Comparison of ENCODE assay signal across 21 cellular contexts in the genomic region with DNA sequence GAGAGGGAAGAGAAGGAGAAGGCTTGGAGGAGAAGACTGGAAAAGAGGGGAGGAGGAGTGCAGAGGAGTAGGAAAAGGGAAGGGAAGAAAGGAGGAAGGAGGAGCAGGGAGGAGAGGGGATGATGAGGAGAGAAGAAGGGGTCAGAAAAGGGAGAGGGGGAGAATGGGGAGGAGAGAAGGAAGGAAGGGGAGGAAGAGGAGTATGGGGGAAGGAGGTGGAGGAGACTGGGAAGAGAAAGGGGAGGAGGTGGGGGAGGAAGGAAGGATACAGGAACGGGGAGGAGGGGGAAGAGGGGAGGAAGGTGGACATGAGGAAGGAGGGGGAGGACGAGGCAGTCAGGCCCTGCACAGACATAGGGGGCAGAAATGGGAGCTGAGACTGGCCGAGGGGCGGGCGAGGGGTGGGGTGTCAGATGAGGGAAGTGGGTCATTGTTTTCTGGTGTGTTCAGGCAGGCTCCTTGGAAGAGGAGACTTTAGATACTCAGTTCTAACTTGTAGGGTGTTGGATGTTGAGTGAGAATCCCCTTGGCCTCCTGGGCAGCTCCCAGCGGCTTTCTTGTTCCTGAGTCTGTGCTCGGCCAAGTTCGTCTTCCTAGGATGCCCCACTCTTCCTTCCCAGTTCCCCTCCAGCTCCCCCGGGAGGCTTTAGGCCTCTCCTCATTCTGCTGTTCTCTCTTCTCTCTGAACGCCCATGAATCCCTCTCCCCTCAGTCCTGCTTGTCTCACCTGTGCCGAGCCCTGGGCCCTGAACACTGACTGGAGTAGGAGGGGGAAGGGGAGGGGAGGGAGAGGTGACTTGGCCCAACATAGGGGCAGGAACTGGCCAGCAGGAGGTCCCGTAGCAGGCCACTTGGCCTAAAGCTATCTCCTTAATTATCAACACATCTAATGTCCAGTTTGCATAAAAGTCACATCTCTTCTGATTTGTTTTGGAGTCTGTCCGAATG. TPM values are rescaled to one million over a fixed set of nuclear protein-coding genes. Genes with fewer than 3 reads are reported as not detected.
DNase-seq lines count a peak whose midpoint lies in the region; ATAC-seq and TF ChIP-seq lines count a peak whose summit lies in the region.
"Had no signal": no experiment of that assay in that cellular context is flagged by ENCODE, and none has a peak within 500 bp of the region (broad histone marks: within the 10 kb centered on the region; RNA-seq: fewer than 3 reads in every experiment).

No MANE protein-coding gene starts in this region.

- no peaks in the 10 kb centered on the region for H3K36me3 ChIP-seq in GM23338 (ENCODE audit: insufficient read depth)
- no peaks in the 10 kb centered on the region for H3K36me3 ChIP-seq in endodermal cell (ENCODE audit: control insufficient read depth, insufficient read depth, low read length)
- no peaks in the 10 kb centered on the region for H3K36me3 ChIP-seq in mesenchymal stem cell (ENCODE audit: control insufficient read depth in 1 of 2, insufficient read depth in 2 of 2, low read depth in 1 of 2, low read length in 2 of 2)
- H3K36me3 ChIP-seq in transverse colon, result no peaks in the 10 kb centered on the region

- TF ChIP-seq POLR2A in transverse colon (IDR thresholded peaks at IDR 0.05), result no peak

- TF ChIP-seq CTCF in GM23338 (conservative IDR thresholded peaks at IDR 0.05; ENCODE audit: low read depth in 2 of 2), result no peak
- TF ChIP-seq CTCF in H9 (conservative IDR thresholded peaks at IDR 0.05), result no peak
- TF ChIP-seq CTCF in endodermal cell (conservative IDR thresholded peaks at IDR 0.05), result peak; percentile 34
- TF ChIP-seq CTCF in transverse colon (IDR thresholded peaks at IDR 0.05), result no peak

- H3K27me3 Mint-ChIP-seq in GM23338 (ENCODE audit: insufficient read depth, low read depth, poor library complexity) (peaks cover 19% of the 10 kb centered on the region), H9 (ENCODE audit: low read depth) (peaks cover 13% of the 10 kb centered on the region), endodermal cell (ENCODE audit: insufficient read depth) (peaks cover 43% of the 10 kb centered on the region)

- H3K4me2 ChIP-seq in GM23338 (no peak overlapping the region), H9 (ENCODE audit: insufficient read depth, insufficient read length, low read length) (no peak overlapping the region), mesenchymal stem cell (ENCODE audit: low read length, poor library complexity, severe bottlenecking) (no peak overlapping the region)
- H3K4me2 ChIP-seq: KMS-11 had no signal

- H3K9ac ChIP-seq in H9 (ENCODE audit: extremely low read depth, insufficient read length, low read length) (no peak overlapping the region), endodermal cell (ENCODE audit: extremely low read depth, low read length, poor library complexity, severe bottlenecking) (no peak overlapping the region), mesenchymal stem cell (ENCODE audit: low read length) (no peak overlapping the region)
- H3K9ac ChIP-seq: KMS-11 had no signal

- peak; percentile 18 for ATAC-seq in GM23338
- ATAC-seq in GM21423 (IDR thresholded peaks at IDR 0.05; ENCODE audit: unreplicated experiment), result no peak
- ATAC-seq: PC-3 had no signal

- no peak overlapping the region for H3K14ac ChIP-seq in H9 (ENCODE audit: insufficient read depth, low read length)
- no peak overlapping the region for H3K14ac ChIP-seq in mesenchymal stem cell (ENCODE audit: low read length in 2 of 2)

- H3K4me3 ChIP-seq in GM23338 (no peak overlapping the region), endodermal cell (ENCODE audit: low read length) (no peak overlapping the region), mesenchymal stem cell (ENCODE audit: insufficient read depth in 1 of 2, low read depth in 1 of 2, low read length in 2 of 2) (no peak overlapping the region), transverse colon (no peak overlapping the region)

- H3K23ac ChIP-seq in H9 (ENCODE audit: insufficient read length, low read depth, low read length) (no peak overlapping the region), mesenchymal stem cell (ENCODE audit: low read length in 2 of 2) (no peak overlapping the region)

- H3K9me2 ChIP-seq in GM23338 (ENCODE audit: insufficient read depth), result no peaks in the 10 kb centered on the region

- H2BK12ac ChIP-seq in H9 (ENCODE audit: insufficient read length, low read depth, low read length), result no peak overlapping the region
- no peak overlapping the region for H2BK12ac ChIP-seq in mesenchymal stem cell (ENCODE audit: low read length in 2 of 2)

- H3K36me3 Mint-ChIP-seq in GM23338 (ENCODE audit: low read depth) (no peaks in the 10 kb centered on the region), H9 (ENCODE audit: insufficient read depth in 1 of 3, low read depth in 3 of 3) (no peaks in the 10 kb centered on the region; a peak in 1 of 7 replicates), endodermal cell (ENCODE audit: low read depth) (no peaks in the 10 kb centered on the region)
- H3K36me3 Mint-ChIP-seq: CD14-positive monocyte had no signal

- no peaks in the 10 kb centered on the region for H3K79me2 ChIP-seq in GM23338 (replicated peaks; ENCODE audit: insufficient read depth)
- H3K79me2 ChIP-seq in H9 (ENCODE audit: insufficient read depth, low read length), result no peaks in the 10 kb centered on the region

- H3K9me3 ChIP-seq in H9 (ENCODE audit: control insufficient read depth, low read depth, low read length) (no peaks in the 10 kb centered on the region), endodermal cell (ENCODE audit: control insufficient read depth, low read length) (no peaks in the 10 kb centered on the region), mesenchymal stem cell (ENCODE audit: control insufficient read depth, low read length) (no peaks in the 10 kb centered on the region), transverse colon (no peaks in the 10 kb centered on the region)

- H2AFZ ChIP-seq in GM23338 (no peak overlapping the region), H9 (ENCODE audit: low read length) (no peak overlapping the region), mesenchymal stem cell (ENCODE audit: low read depth, low read length) (no peak overlapping the region)

- H3K4ac ChIP-seq in H9 (ENCODE audit: low read depth, low read length) (no peak overlapping the region), mesenchymal stem cell (ENCODE audit: low read depth in 1 of 2, low read length in 2 of 2) (no peak overlapping the region)

- DNase-seq in GM23338 (ENCODE audit: low spot score), result no peak
- peak; percentile 56 for DNase-seq in H9
- peak; percentile 68 for DNase-seq in endodermal cell
- no peak for DNase-seq in mesenchymal stem cell
- no peak for DNase-seq in G401 (ENCODE audit: low spot score)
- no peak for DNase-seq in NCI-H1105 (lab: John Stamatoyannopoulos, UW)
- no peak for DNase-seq in transverse colon
- DNase-seq: ACHN, AML-193, DMS 273 treated with DMSO at 0.1 percent for 48 hours, HCEC 1CT, NCI-H146, NCI-H2081, NCI-H774, PC-3 had no signal

- H3K18ac ChIP-seq in H9 (ENCODE audit: insufficient read length, low read depth, low read length) (no peak overlapping the region), mesenchymal stem cell (ENCODE audit: low read depth in 1 of 2, low read length in 2 of 2) (no peak overlapping the region)

- WGBS in H9 (ENCODE audit: extremely low coverage, insufficient read length, low lambda C conversion rate), result no CpG with 5 or more reads among the region's 13 CpGs
- 75 to 79% methylated on average over 3 to 13 of the region's 13 CpGs for WGBS in endodermal cell (ENCODE audit: insufficient coverage in 1 of 2, insufficient read length in 1 of 2), 2 experiments
- 58% methylated on average over 7 of the region's 13 CpGs for WGBS in mesenchymal stem cell
- 76 to 81% methylated on average over 6 to 13 of the region's 13 CpGs for WGBS in transverse colon (ENCODE audit: low coverage in 1 of 2), 2 donors

- no peak overlapping the region for H4K8ac ChIP-seq in H9 (replicated peaks; ENCODE audit: insufficient read length, low read depth, low read length)
- peak overlapping the region; percentile 21 for H4K8ac ChIP-seq in mesenchymal stem cell (ENCODE audit: low read length)

- in situ Hi-C loops in G401 (cut with HindIII; ENCODE audit: low sequenced_read_pairs) (no loop called here), transverse colon (cut with MboI; ENCODE audit: low pct_ligation_motif_present in 1 of 4, low pct_unique_long_range_greater_than_20kb in 1 of 4, low sequenced_read_pairs in 3 of 4) (no loop called here)

- no peaks in the 10 kb centered on the region for H4K20me1 ChIP-seq in GM23338 (replicated peaks; ENCODE audit: insufficient read depth)
- H4K20me1 ChIP-seq in H9 (ENCODE audit: control insufficient read depth, insufficient read depth, insufficient read length), result no peaks in the 10 kb centered on the region

- H3K79me1 ChIP-seq in H9 (ENCODE audit: insufficient read depth, low read depth, low read length, poor library complexity, severe bottlenecking) (no peaks in the 10 kb centered on the region), mesenchymal stem cell (replicated peaks; ENCODE audit: low read length, poor library complexity, severe bottlenecking) (no peaks in the 10 kb centered on the region)

- H3K27ac Mint-ChIP-seq in GM23338, result no peak overlapping the region
- H3K27ac Mint-ChIP-seq in H9, result no peak overlapping the region
- H3K27ac Mint-ChIP-seq in endodermal cell, result no peak overlapping the region
- H3K27ac Mint-ChIP-seq: CD14-positive monocyte had no signal

- H3K56ac ChIP-seq in H9 (ENCODE audit: insufficient read length, low read depth, low read length), result no peak overlapping the region

- H3T11ph ChIP-seq in H9 (ENCODE audit: low read length), result no peak overlapping the region

- no peaks in the 10 kb centered on the region for H3F3A ChIP-seq in GM23338 (replicated peaks; ENCODE audit: low read depth)

- no peak overlapping the region for H2BK120ac ChIP-seq in H9 (ENCODE audit: low read depth, low read length, poor library complexity, severe bottlenecking)
- no peak overlapping the region for H2BK120ac ChIP-seq in mesenchymal stem cell (ENCODE audit: low read depth, low read length)

- H3K27ac ChIP-seq in GM23338 (ENCODE audit: low read depth), result no peak overlapping the region
- no peak overlapping the region for H3K27ac ChIP-seq in H9 (ENCODE audit: insufficient read length, low read depth, low read length)
- H3K27ac ChIP-seq in endodermal cell (ENCODE audit: low read depth, low read length), result no peak overlapping the region
- no peak overlapping the region for H3K27ac ChIP-seq in mesenchymal stem cell (ENCODE audit: low read length, poor library complexity, severe bottlenecking)
- no peak overlapping the region for H3K27ac ChIP-seq in transverse colon
- H3K27ac ChIP-seq: KMS-11, RWPE1 had no signal

- H3K27me3 ChIP-seq in GM23338 (ENCODE audit: insufficient read depth) (no peaks in the 10 kb centered on the region), H9 (ENCODE audit: insufficient read depth, low read length) (no peaks in the 10 kb centered on the region), endodermal cell (ENCODE audit: control insufficient read depth, insufficient read depth, low read length, poor library complexity, severe bottlenecking) (peaks cover 16% of the 10 kb centered on the region), mesenchymal stem cell (ENCODE audit: control insufficient read depth in 1 of 2, insufficient read depth in 1 of 2, low read length in 2 of 2) (peaks cover 73 to 76% of the 10 kb centered on the region in 2 experiments), transverse colon (no peaks in the 10 kb centered on the region)

- intact Hi-C loops in transverse colon (cut with DNase I; ENCODE audit: low total_unique reads), result no loop called here

- no peaks in the 10 kb centered on the region for H3K23me2 ChIP-seq in H9 (ENCODE audit: insufficient read length, low read depth, low read length, poor library complexity, severe bottlenecking)

- H3K4me3 Mint-ChIP-seq in GM23338 (no peak overlapping the region), H9 (no peak overlapping the region), endodermal cell (no peak overlapping the region)
- H3K4me3 Mint-ChIP-seq: CD14-positive monocyte had no signal

- no peak overlapping the region for H2BK5ac ChIP-seq in H9 (ENCODE audit: insufficient read length, low read length)
- H2BK5ac ChIP-seq in mesenchymal stem cell (ENCODE audit: low read depth, low read length, poor library complexity, severe bottlenecking), result no peak overlapping the region

- TF ChIP-seq EP300 in transverse colon (IDR thresholded peaks at IDR 0.05; ENCODE audit: low read depth), result no peak

- peaks cover 20% of the 10 kb centered on the region for H3K4me1 Mint-ChIP-seq in GM23338
- H3K4me1 Mint-ChIP-seq in H9, result peaks cover 20 to 33% of the 10 kb centered on the region in 2 experiments
- peaks cover 15% of the 10 kb centered on the region for H3K4me1 Mint-ChIP-seq in endodermal cell
- H3K4me1 Mint-ChIP-seq: CD14-positive monocyte had no signal

- H2BK15ac ChIP-seq in H9 (ENCODE audit: low read depth, low read length), result no peak overlapping the region
- no peak overlapping the region for H2BK15ac ChIP-seq in mesenchymal stem cell (ENCODE audit: low read depth, poor library complexity, severe bottlenecking)

- H3K4me1 ChIP-seq in GM23338 (ENCODE audit: insufficient read depth) (peaks cover 4% of the 10 kb centered on the region), H9 (ENCODE audit: insufficient read depth, low read length) (peaks cover 3% of the 10 kb centered on the region; the same call in 1 of the 2 replicates), endodermal cell (ENCODE audit: control insufficient read depth, insufficient read depth, low read length) (peaks cover 6% of the 10 kb centered on the region), mesenchymal stem cell (ENCODE audit: control insufficient read depth, insufficient read depth, low read depth, low read length) (no peaks in the 10 kb centered on the region), transverse colon (peaks cover 0 to 28% (median 10%) of the 10 kb centered on the region in 4 donors)

- H4K5ac ChIP-seq in H9 (ENCODE audit: insufficient read length, low read depth, low read length), result no peak overlapping the region

- H2AK5ac ChIP-seq in H9 (ENCODE audit: insufficient read length, low read length) (no peak overlapping the region), mesenchymal stem cell (ENCODE audit: low read length, severe bottlenecking) (no peak overlapping the region)

- no peaks in the 10 kb centered on the region for H3K9me3 Mint-ChIP-seq in GM23338
- H3K9me3 Mint-ChIP-seq in H9, result no peaks in the 10 kb centered on the region
- H3K9me3 Mint-ChIP-seq in endodermal cell, result no peaks in the 10 kb centered on the region

- no peak overlapping the region for H4K91ac ChIP-seq in H9 (ENCODE audit: insufficient read length, low read depth, low read length)
- no peak overlapping the region for H4K91ac ChIP-seq in mesenchymal stem cell (ENCODE audit: low read length)

- H2BK20ac ChIP-seq in H9 (ENCODE audit: low read depth, low read length, poor library complexity, severe bottlenecking), result no peak overlapping the region

RNA-seq across cellular contexts. Expression of a gene that starts 12.8 kb away (rescaled TPM):
- 0.14 and 0.23 TPM in 2 replicates for total RNA-seq in GM23338 (2014; rRNA removed; shearing (Covaris generic))
- 0.26 and 1.4 TPM in 2 replicates for polyA plus RNA-seq in GM23338 (2016; fragmentation: Nextera tagmentation; extraction: Ambion mirVana)
- 0.07 and 0.13 TPM in 2 replicates for total RNA-seq in H9 (2021)
- not detected for total RNA-seq in endodermal cell
- 0.11 TPM for polyA plus RNA-seq in endodermal cell (2013, experiment 1 of 2)
- polyA plus RNA-seq in endodermal cell (2013, experiment 2 of 2), result not detected
- not detected for polyA plus RNA-seq in mesenchymal stem cell (2013, experiment 1 of 2)
- polyA plus RNA-seq in mesenchymal stem cell (2013, experiment 2 of 2), result not detected
- total RNA-seq in G401 (2014; rRNA removed; shearing (Covaris generic)), result not detected in 2 replicates
- total RNA-seq in transverse colon, result not detected
- total RNA-seq: M059J, NCI-H460, PC-3 had no signal
- polyA plus RNA-seq: CD14-positive monocyte had no signal

RNA-seq across cellular contexts. Expression of a gene that starts 56.9 kb away (rescaled TPM):
- total RNA-seq in GM23338 (2014; rRNA removed; shearing (Covaris generic)), result 0.19 and 1.1 TPM in 2 replicates
- polyA plus RNA-seq in GM23338 (2016; fragmentation: Nextera tagmentation; extraction: Ambion mirVana), result 0.38 and 0.79 TPM in 2 replicates
- 0.59 and 0.70 TPM in 2 replicates for total RNA-seq in H9 (2021)
- total RNA-seq in endodermal cell, result 1 to 10 TPM; 3.0 to 3.3 TPM
- polyA plus RNA-seq in endodermal cell (2013, experiment 1 of 2), result 0.85 TPM
- 1.6 TPM for polyA plus RNA-seq in endodermal cell (2013, experiment 2 of 2)
- polyA plus RNA-seq in mesenchymal stem cell (2013, experiment 1 of 2), result 7.5 TPM
- polyA plus RNA-seq in mesenchymal stem cell (2013, experiment 2 of 2), result 7.5 TPM
- 0.17 TPM in 1 of 2 replicates, not detected in the other for total RNA-seq in G401 (2014; rRNA removed; shearing (Covaris generic))
- total RNA-seq in transverse colon, result 10 to 100 TPM in 1 of 4 donors, 1 to 10 TPM in 3; 3.8 to 15.5 (median 8.7) TPM
- total RNA-seq: M059J, NCI-H460, PC-3 had no signal
- polyA plus RNA-seq: CD14-positive monocyte had no signal

Comparison
In these comparisons a context has a peak if more than half of its experiments do, and no peak if none do; other contexts are left out.
1. DNase-seq: peak in H9 (single experiment) and endodermal cell (single experiment); none in GM23338 (single experiment), mesenchymal stem cell (single experiment), G401 (single experiment), NCI-H1105 (single experiment) and transverse colon (single experiment).